8 cellular contexts compared by ENCODE assay signal in the genomic region with DNA sequence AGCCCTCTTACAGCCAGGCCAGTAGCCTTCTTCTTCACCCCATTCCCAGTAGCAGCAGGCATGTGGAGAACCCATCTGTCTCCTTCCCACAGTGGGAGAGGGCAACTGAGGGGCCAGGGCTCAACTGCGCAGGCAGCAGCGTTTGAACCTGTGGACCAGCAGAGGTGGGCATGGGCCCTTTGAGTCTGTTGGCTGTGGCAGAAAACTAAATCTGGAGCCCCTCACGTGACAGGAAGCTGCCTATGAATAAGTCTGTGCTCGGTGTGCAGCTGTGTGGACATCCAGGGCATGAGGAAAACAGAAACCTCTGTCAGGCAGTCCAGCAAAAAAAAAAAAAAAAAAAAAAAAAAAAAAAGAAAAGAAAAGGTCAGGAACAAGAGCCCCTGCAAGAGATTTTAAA.
A peak's percentile ranks its signal among the peaks of the same experiment; 100 is the strongest.
DNase-seq lines count a peak whose midpoint lies in the region; ATAC-seq and TF ChIP-seq lines count a peak whose summit lies in the region.

No MANE protein-coding gene starts in this region.

- no peaks in the 10 kb centered on the region for H3K79me2 ChIP-seq in OCI-LY3 (ENCODE audit: low read length)

- POLR2A ChIA-PET in activated naive CD8-positive, alpha-beta T cell treated with anti-CD3 and anti-CD28 coated beads, Interleukin-2, amount 10 ng/mL, durations not matched to agents 7 days and 5 days (lab: Charles Lee), result interaction anchor here (0.7 kb wide), 2 partner anchors 12 to 13 kb away, joined by 3 to 6 read pairs; no protein-coding TSS in a partner anchor

- H3K4me1 ChIP-seq in OCI-LY3 (ENCODE audit: low read length), result peaks cover 42% of the 10 kb centered on the region

- H3K27me3 Mint-ChIP-seq in activated naive CD8-positive, alpha-beta T cell treated with anti-CD3 and anti-CD28 coated beads, Interleukin-2, amount 10 ng/mL, durations not matched to agents 7 days and 5 days, result peaks cover 9% of the 10 kb centered on the region
- H3K27me3 Mint-ChIP-seq in activated naive CD8-positive, alpha-beta T cell treated with anti-CD3 and anti-CD28 coated beads for 36 hours, result no peaks in the 10 kb centered on the region

- H3K4me3 Mint-ChIP-seq in activated naive CD8-positive, alpha-beta T cell treated with anti-CD3 and anti-CD28 coated beads, Interleukin-2, amount 10 ng/mL, durations not matched to agents 7 days and 5 days, result no peak overlapping the region
- no peak overlapping the region for H3K4me3 Mint-ChIP-seq in activated naive CD8-positive, alpha-beta T cell treated with anti-CD3 and anti-CD28 coated beads for 36 hours

- peak overlapping the region; percentile 64; the same call in 1 of the 2 replicates for H2AFZ ChIP-seq in OCI-LY3 (ENCODE audit: low read depth, low read length)

- no peak overlapping the region for H3K9ac ChIP-seq in OCI-LY3 (ENCODE audit: low read length)

- no peak for TF ChIP-seq CTCF in OCI-LY3 (IDR thresholded peaks at IDR 0.05; ENCODE audit: low read depth, low read length)

- no peak overlapping the region for H3K27ac ChIP-seq in OCI-LY3 (ENCODE audit: low read length)

- no peaks in the 10 kb centered on the region for H3K27me3 ChIP-seq in OCI-LY3 (ENCODE audit: low read depth, low read length)

- intact Hi-C loops in sciatic nerve (cut with DNase I), result no loop called here

- H3K9me3 ChIP-seq in OCI-LY3 (ENCODE audit: insufficient read depth, low read length), result no peaks in the 10 kb centered on the region

- peak; percentile 76 for ATAC-seq in activated naive CD8-positive, alpha-beta T cell treated with anti-CD3 and anti-CD28 coated beads, Interleukin-2, amount 10 ng/mL, durations not matched to agents 7 days and 5 days (ENCODE audit: low read depth)
- peak; percentile 80 for ATAC-seq in HG02852 (IDR thresholded peaks at IDR 0.05; ENCODE audit: unreplicated experiment)
- ATAC-seq in sciatic nerve, result peak; percentile 72

- H3K4me2 ChIP-seq in OCI-LY3 (ENCODE audit: low read length), result peak overlapping the region; percentile 39

- no peaks in the 10 kb centered on the region for H3K36me3 Mint-ChIP-seq in activated naive CD8-positive, alpha-beta T cell treated with anti-CD3 and anti-CD28 coated beads, Interleukin-2, amount 10 ng/mL, durations not matched to agents 7 days and 5 days
- no peaks in the 10 kb centered on the region for H3K36me3 Mint-ChIP-seq in activated naive CD8-positive, alpha-beta T cell treated with anti-CD3 and anti-CD28 coated beads for 36 hours

- no peaks in the 10 kb centered on the region for H4K20me1 ChIP-seq in OCI-LY3 (ENCODE audit: insufficient read depth, low read length)

- H3K36me3 ChIP-seq in OCI-LY3 (replicated peaks; ENCODE audit: low read depth, low read length), result no peaks in the 10 kb centered on the region

- H3K9me3 Mint-ChIP-seq in activated naive CD8-positive, alpha-beta T cell treated with anti-CD3 and anti-CD28 coated beads, Interleukin-2, amount 10 ng/mL, durations not matched to agents 7 days and 5 days, result peaks cover 1% of the 10 kb centered on the region
- peaks cover 3% of the 10 kb centered on the region for H3K9me3 Mint-ChIP-seq in activated naive CD8-positive, alpha-beta T cell treated with anti-CD3 and anti-CD28 coated beads for 36 hours

- DNase-seq in activated naive CD8-positive, alpha-beta T cell treated with anti-CD3 and anti-CD28 coated beads, Interleukin-2, amount 10 ng/mL, durations not matched to agents 7 days and 5 days, result no peak
- DNase-seq in activated naive CD8-positive, alpha-beta T cell treated with anti-CD3 and anti-CD28 coated beads for 36 hours, result no peak
- DNase-seq in sciatic nerve (ENCODE audit: low spot score) (no peak), SHP77 treated with DMSO at 0.1 percent for 48 hours (lab: John Stamatoyannopoulos, UW) (no peak), putamen (ENCODE audit: low spot score) (no peak), NCI-H2171 treated with DMSO at 0.1 percent for 48 hours (lab: John Stamatoyannopoulos, UW) (no peak)

- no peak overlapping the region for H3K4me3 ChIP-seq in OCI-LY3 (ENCODE audit: low read length)

- peaks cover 14% of the 10 kb centered on the region for H3K4me1 Mint-ChIP-seq in activated naive CD8-positive, alpha-beta T cell treated with anti-CD3 and anti-CD28 coated beads, Interleukin-2, amount 10 ng/mL, durations not matched to agents 7 days and 5 days
- peaks cover 15% of the 10 kb centered on the region for H3K4me1 Mint-ChIP-seq in activated naive CD8-positive, alpha-beta T cell treated with anti-CD3 and anti-CD28 coated beads for 36 hours

- no peak overlapping the region for H3K27ac Mint-ChIP-seq in activated naive CD8-positive, alpha-beta T cell treated with anti-CD3 and anti-CD28 coated beads, Interleukin-2, amount 10 ng/mL, durations not matched to agents 7 days and 5 days
- H3K27ac Mint-ChIP-seq in activated naive CD8-positive, alpha-beta T cell treated with anti-CD3 and anti-CD28 coated beads for 36 hours, result no peak overlapping the region
